Comparison of ENCODE assay signal across 23 cellular contexts in the genomic region with DNA sequence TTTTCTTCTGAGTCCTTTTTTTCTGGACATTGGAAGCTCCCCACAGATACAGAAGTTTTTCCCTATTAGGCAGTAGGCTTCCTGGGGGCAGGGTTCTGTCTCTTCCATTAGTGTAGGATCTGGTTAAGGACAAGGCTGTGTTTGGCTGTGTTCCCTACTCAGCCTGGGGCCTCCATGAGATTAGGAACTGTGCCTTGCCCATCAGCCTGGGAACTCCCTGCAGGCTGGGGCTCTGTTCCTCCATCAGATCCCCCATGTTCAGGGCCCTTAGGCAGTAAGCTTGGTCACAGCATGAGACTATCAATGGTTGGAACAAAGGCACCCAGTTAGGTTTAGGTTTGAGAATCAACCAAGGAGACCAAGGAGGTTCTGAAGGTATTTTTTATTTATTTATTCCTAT. TPM values are rescaled to one million over a fixed set of nuclear protein-coding genes. Genes with fewer than 3 reads are reported as not detected.
DNase-seq lines count a peak whose midpoint lies in the region; ATAC-seq, FAIRE-seq and TF ChIP-seq lines count a peak whose summit lies in the region.
"Had no signal": no experiment of that assay in that cellular context is flagged by ENCODE, and none has a peak within 500 bp of the region (broad histone marks: within the 10 kb centered on the region; RNA-seq: fewer than 3 reads in every experiment).

No MANE protein-coding gene starts in this region.

- H3K4me2 ChIP-seq in K562 (ENCODE audit: insufficient read depth, low read length) = no peak overlapping the region

- TF ChIP-seq CTCF in AG10803 (conservative IDR thresholded peaks at IDR 0.05; ENCODE audit: low read length) = no peak
- TF ChIP-seq CTCF in K562 (IDR thresholded peaks at IDR 0.05 in 2 of 3, conservative IDR thresholded peaks at IDR 0.05 in 1 of 3; ENCODE audit: insufficient read depth in 2 of 3, low read depth in 1 of 3, low read length in 3 of 3) = no peak
- no peak for TF ChIP-seq CTCF in sigmoid colon (IDR thresholded peaks at IDR 0.05)

- H3K4me1 ChIP-seq in K562 (replicated peaks in 1 of 2; ENCODE audit: control insufficient read depth in 2 of 2, insufficient read depth in 2 of 2, low read length in 2 of 2) (peaks cover 22 to 25% of the 10 kb centered on the region in 2 experiments), sigmoid colon (peaks cover 0 to 78% (median 65%) of the 10 kb centered on the region in 4 donors)
- H3K4me1 ChIP-seq: pancreas had no signal

- TF ChIP-seq POLR2A in K562 (conservative IDR thresholded peaks at IDR 0.05) = no peak
- no peak for TF ChIP-seq POLR2A in sigmoid colon (IDR thresholded peaks at IDR 0.05)

- in situ Hi-C loops in K562 (cut with MboI) = loop anchor here (5.0 kb wide), 1 partner anchor 146 kb away; no protein-coding TSS in a partner anchor

- H3K27me3 ChIP-seq in K562 (ENCODE audit: control insufficient read depth in 2 of 2, insufficient read depth in 2 of 2, low read length in 2 of 2) (no peaks in the 10 kb centered on the region), sigmoid colon (no peaks in the 10 kb centered on the region)
- H3K27me3 ChIP-seq: pancreas, thyroid gland had no signal

- no peak for FAIRE-seq in K562 (lab: Jason Lieb, UNC)
- FAIRE-seq: pancreas had no signal

- CTCF ChIA-PET in K562 (lab: Yijun Ruan, JAX; ENCODE audit: low intra/inter-chr PET ratio) = interaction anchor here (6.1 kb wide), 1 partner anchor 144 kb away, joined by 138 read pairs; no protein-coding TSS in a partner anchor

- H3K9ac ChIP-seq in K562 (ENCODE audit: insufficient read depth in 1 of 2, low read depth in 2 of 2, low read length in 2 of 2) = no peak overlapping the region

- BruUV-seq in K562 (replicated peaks; lab: Mats Ljungman, UMichigan) = no TSS peak

- H3K4me3 ChIP-seq in AG10803 (ENCODE audit: low read length) = no peak overlapping the region
- H3K4me3 ChIP-seq in K562 = no peak overlapping the region
- no peak overlapping the region for H3K4me3 ChIP-seq in sigmoid colon
- H3K4me3 ChIP-seq: pancreas, thyroid gland had no signal

- H3K79me2 ChIP-seq in K562 (ENCODE audit: control insufficient read depth, insufficient read depth, low read length) = no peaks in the 10 kb centered on the region

- POLR2A ChIA-PET in K562 (lab: Yijun Ruan, JAX) = interaction anchor here (0.6 to 1.8 kb wide), 6 partner anchors 10 to 293 kb away, joined by 3 to 6 read pairs (median 3); no protein-coding TSS in a partner anchor

- H2AFZ ChIP-seq in K562 (ENCODE audit: low read depth, low read length) = peak overlapping the region; percentile 43; the same call in 1 of the 2 replicates

- peak; percentile 42 for DNase-seq in AG10803 (ENCODE audit: low read depth)
- peak; percentile 40 for DNase-seq in HCEC 1CT
- no peak for DNase-seq in K562 (ENCODE audit: extremely low read depth in 1 of 4, low spot score in 3 of 4)
- DNase-seq in sigmoid colon = peak; percentile 60
- no peak for DNase-seq in DMS53 treated with DMSO at 0.1 percent for 48 hours (lab: John Stamatoyannopoulos, UW; ENCODE audit: unreplicated experiment)
- DNase-seq: activated CD4-positive, alpha-beta T cell treated with anti-CD3 and anti-CD28 coated beads, Interleukin-2, amount 50 U/mL, for 4 hours; activated effector memory CD4-positive, alpha-beta T cell treated with anti-CD3 and anti-CD28 coated beads, Interleukin-2, amount 50 U/mL, for 16 hours; AML-193; caudate nucleus; DND-41; KBM-7; kidney glomerular epithelial cell; naive thymus-derived CD4-positive, alpha-beta T cell; NCI-H2081; stimulated activated CD4-positive, alpha-beta T cell treated with anti-CD3 and anti-CD28 coated beads, Interleukin-1b, Interleukin-23, amount 100 ng/mL, for 48 hours; stimulated activated naive B cell treated with anti-CD40 and anti-IgM and Interleukin-4, amounts not matched to agents 10 μg/mL and 1 μg/mL and 100 μg/mL, for 72 hours; thyroid gland had no signal

- intact Hi-C loops in K562 (cut with micrococcal nuclease) = no loop called here
- intact Hi-C loops in sigmoid colon (cut with DNase I) = loop anchor here (2.0 kb wide), 1 partner anchor 31 kb away; no protein-coding TSS in a partner anchor

- H3K36me3 ChIP-seq in K562 (ENCODE audit: control insufficient read depth, insufficient read depth, low read length) (no peaks in the 10 kb centered on the region), sigmoid colon (no peaks in the 10 kb centered on the region)
- H3K36me3 ChIP-seq: pancreas, thyroid gland had no signal

- H4K20me1 ChIP-seq in K562 (replicated peaks; ENCODE audit: control insufficient read depth, insufficient read depth, low read length) = no peaks in the 10 kb centered on the region

- no peak; a peak in 1 of 4 replicates for TF ChIP-seq RAD21 in K562 (CRISPR knock-in tag; conservative IDR thresholded peaks at IDR 0.05 in 1 of 2, IDR thresholded peaks at IDR 0.05 in 1 of 2)

- TF ChIP-seq EP300 in K562 (IDR thresholded peaks at IDR 0.05; ENCODE audit: low read length) (no peak), sigmoid colon (IDR thresholded peaks at IDR 0.05) (no peak)

- H3K9me1 ChIP-seq in K562 (ENCODE audit: control insufficient read depth, insufficient read depth, low read length) = no peaks in the 10 kb centered on the region

- no peaks in the 10 kb centered on the region for H3K9me3 ChIP-seq in K562 (replicated peaks; ENCODE audit: control insufficient read depth, insufficient read depth, low read depth, low read length)
- no peaks in the 10 kb centered on the region for H3K9me3 ChIP-seq in sigmoid colon
- H3K9me3 ChIP-seq: pancreas, thyroid gland had no signal

- no peak overlapping the region for H3K27ac ChIP-seq in K562 (ENCODE audit: extremely low read depth, low read depth, low read length)
- peak overlapping the region in 2 of 4 donors; percentile 73 to 81 for H3K27ac ChIP-seq in sigmoid colon
- H3K27ac ChIP-seq: pancreas had no signal

- ATAC-seq in K562 = no peak
- no peak for ATAC-seq in GM19452 (IDR thresholded peaks at IDR 0.05; ENCODE audit: unreplicated experiment)
- no peak for ATAC-seq in GM21526 (IDR thresholded peaks at IDR 0.05; ENCODE audit: low FRiP score, unreplicated experiment)
- no peak for ATAC-seq in HG03521 (IDR thresholded peaks at IDR 0.05; ENCODE audit: unreplicated experiment)
- ATAC-seq: naive thymus-derived CD4-positive, alpha-beta T cell; pancreas; sciatic nerve; stimulated activated naive B cell treated with anti-CD40 and anti-IgM and Interleukin-4, amounts not matched to agents 10 μg/mL and 1 μg/mL and 100 μg/mL, for 72 hours; WTC11 had no signal

TF ChIP-seq in K562, 482 proteins besides CTCF, POLR2A, EP300 and RAD21 (continues in another document):
- TF ChIP-seq HEY1 (CRISPR knock-in tag; IDR thresholded peaks at IDR 0.05; ENCODE audit: borderline replicate concordance) (0 out of 2 replicates have a peak, but pooled peaks have one; percentile 20), ETV6 (IDR thresholded peaks at IDR 0.05; ENCODE audit: borderline replicate concordance in 1 of 2, low read depth in 2 of 2, low read length in 1 of 2) (no peak), ETV6 (CRISPR knock-in tag; IDR thresholded peaks at IDR 0.05; ENCODE audit: borderline replicate concordance) (no peak)

RNA-seq across cellular contexts. Expression of a gene that starts 22.7 kb away (rescaled TPM):
- 12.5 and 15.1 TPM in 2 replicates for total RNA-seq in K562 (2011; cell fraction: chromatin; rRNA removed; ENCODE audit: low replicate concordance)
- 5.0 and 6.2 TPM in 2 replicates for total RNA-seq in K562 (2011; cell fraction: nucleolus; rRNA removed)
- 10.3 and 12.7 TPM in 2 replicates for total RNA-seq in K562 (2011; cell fraction: nucleoplasm; rRNA removed)
- total RNA-seq in K562 (2014; rRNA removed) (4.5 and 4.9 TPM in 2 replicates), K562 (2014; rRNA removed; fragmentation: Illumina TruSeq; extraction: Trizol) (3.2 and 3.7 TPM in 2 replicates), K562 (2015; rRNA removed; fragmentation: Illumina TruSeq; extraction: Trizol) (2.9 and 3.3 TPM in 2 replicates), K562 (2021) (15.4 and 16.8 TPM in 2 replicates), sigmoid colon (10 to 100 TPM; 17.1 to 44.9 (median 20.9) TPM)
- polyA plus RNA-seq in K562 (2011; rRNA removed) (0.91 TPM in 2 replicates), K562 (2014; fragmentation: Illumina TruSeq; extraction: Trizol) (10.7 and 13.2 TPM in 2 replicates), K562 (2014; fragmentation: Nextera tagmentation; extraction: Ambion mirVana) (1 to 10 TPM; 1.8 to 2.1 TPM), K562 (2014; rRNA removed) (4.2 and 5.6 TPM in 2 replicates), sigmoid colon (1 to 10 TPM; 1.8 to 8.2 (median 3.0) TPM)
- polyA plus RNA-seq in K562 (2011; cell fraction: cytosol; rRNA removed) = 0.63 and 0.92 TPM in 2 replicates
- polyA plus RNA-seq in K562 (2011; cell fraction: nucleus; rRNA removed) = 2.0 and 4.7 TPM in 2 replicates
- polyA plus RNA-seq in K562 (2012) = 16.3 and 25.4 TPM in 2 replicates
- 1.5 and 1.9 TPM in 2 replicates for polyA minus RNA-seq in K562 (2011; rRNA and poly(A)+ RNA removed)
- 3.9 and 4.1 TPM in 2 replicates for polyA minus RNA-seq in K562 (2011; cell fraction: cytosol; rRNA and poly(A)+ RNA removed)
- polyA minus RNA-seq in K562 (2011; cell fraction: nucleus; rRNA and poly(A)+ RNA removed) = 2.9 and 3.0 TPM in 2 replicates

RNA-seq across cellular contexts. Expression of a gene that starts 54.7 kb away (rescaled TPM):
- total RNA-seq in K562 (2011; cell fraction: chromatin; rRNA removed; ENCODE audit: low replicate concordance) = 6.5 and 10.3 TPM in 2 replicates
- 7.0 and 7.5 TPM in 2 replicates for total RNA-seq in K562 (2011; cell fraction: nucleolus; rRNA removed)
- total RNA-seq in K562 (2011; cell fraction: nucleoplasm; rRNA removed) = 7.3 and 8.9 TPM in 2 replicates
- total RNA-seq in K562 (2014; rRNA removed) = 23.7 and 30.8 TPM in 2 replicates
- total RNA-seq in K562 (2014; rRNA removed; fragmentation: Illumina TruSeq; extraction: Trizol) = 19.6 and 22.6 TPM in 2 replicates
- 28.3 and 30.3 TPM in 2 replicates for total RNA-seq in K562 (2015; rRNA removed; fragmentation: Illumina TruSeq; extraction: Trizol)
- total RNA-seq in K562 (2021) = 25.7 and 28.2 TPM in 2 replicates
- 21.3 and 23.7 TPM in 2 replicates for polyA plus RNA-seq in K562 (2011; rRNA removed)
- polyA plus RNA-seq in K562 (2011; cell fraction: cytosol; rRNA removed) = 29.2 and 43.4 TPM in 2 replicates
- 14.3 and 20.0 TPM in 2 replicates for polyA plus RNA-seq in K562 (2011; cell fraction: nucleus; rRNA removed)
- 39.0 and 47.5 TPM in 2 replicates for polyA plus RNA-seq in K562 (2012)
- 34.6 and 39.4 TPM in 2 replicates for polyA plus RNA-seq in K562 (2014; fragmentation: Illumina TruSeq; extraction: Trizol)
- 10 to 100 TPM in 1 of 2 experiments, 1 to 10 TPM in 1; 6.8 to 11.0 TPM for polyA plus RNA-seq in K562 (2014; fragmentation: Nextera tagmentation; extraction: Ambion mirVana)
- polyA plus RNA-seq in K562 (2014; rRNA removed) = 24.9 and 32.1 TPM in 2 replicates
- 14.3 and 19.7 TPM in 2 replicates for polyA minus RNA-seq in K562 (2011; rRNA and poly(A)+ RNA removed)
- polyA minus RNA-seq in K562 (2011; cell fraction: cytosol; rRNA and poly(A)+ RNA removed) = 12.0 and 16.7 TPM in 2 replicates
- polyA minus RNA-seq in K562 (2011; cell fraction: nucleus; rRNA and poly(A)+ RNA removed) = 7.7 and 8.8 TPM in 2 replicates
- 1,000 to 10,000 TPM; 4,737 to 8,467 (median 6,048) TPM for total RNA-seq in sigmoid colon
- polyA plus RNA-seq in sigmoid colon = 100 to 1,000 TPM; 189 to 296 (median 264) TPM

Comparison
In these comparisons a context has a peak if more than half of its experiments do, and no peak if none do; other contexts are left out.
1. DNase-seq: peak in AG10803 (single experiment), HCEC 1CT (single experiment) and sigmoid colon (single experiment); none in K562 (0 of 4) and DMS53 treated with DMSO at 0.1 percent for 48 hours (single experiment).
2. RNA of a gene that starts 54.7 kb away (total RNA-seq): 4,737 to 8,467 TPM in sigmoid colon; 6.5 to 30.8 TPM in K562; every median in the first group is over 100 times any median in the second.